26 cellular contexts compared by ENCODE assay signal in genomic region chr17:57436565-57436964, GRCh38.
DNase-seq lines count a peak whose midpoint lies in the region; ATAC-seq and TF ChIP-seq lines count a peak whose summit lies in the region.
"Had no signal": no experiment of that assay in that cellular context is flagged by ENCODE, and none has a peak within 500 bp of the region (broad histone marks: within the 10 kb centered on the region; RNA-seq: fewer than 3 reads in every experiment).

No MANE protein-coding gene starts in this region.

- no peaks in the 10 kb centered on the region for H3K79me1 ChIP-seq in H9 (ENCODE audit: insufficient read depth, low read depth, low read length, poor library complexity, severe bottlenecking)

- no peak overlapping the region for H2AK5ac ChIP-seq in H9 (ENCODE audit: insufficient read length, low read length)

- H3K14ac ChIP-seq in H9 (ENCODE audit: insufficient read depth, low read length), result no peak overlapping the region

- peaks cover 23% of the 10 kb centered on the region for H3K4me1 ChIP-seq in CD4-positive, CD25-positive, alpha-beta regulatory T cell (ENCODE audit: control insufficient read depth, insufficient read depth, low read length, poor library complexity, severe bottlenecking)
- H3K4me1 ChIP-seq in DND-41 (ENCODE audit: insufficient read depth, low read length) (peaks cover 100% of the 10 kb centered on the region), neural progenitor cell (peaks cover 45% of the 10 kb centered on the region), H9 (ENCODE audit: insufficient read depth, low read length) (peaks cover 14% of the 10 kb centered on the region)

- no peak overlapping the region for H3T11ph ChIP-seq in H9 (ENCODE audit: low read length)

- no peaks in the 10 kb centered on the region for H4K20me1 ChIP-seq in DND-41 (ENCODE audit: insufficient read depth, low read length)
- H4K20me1 ChIP-seq in neural progenitor cell (ENCODE audit: low read depth), result peaks cover 59% of the 10 kb centered on the region
- no peaks in the 10 kb centered on the region for H4K20me1 ChIP-seq in H9 (ENCODE audit: control insufficient read depth, insufficient read depth, insufficient read length)

- no peak overlapping the region for H2BK20ac ChIP-seq in H9 (ENCODE audit: low read depth, low read length, poor library complexity, severe bottlenecking)

- TF ChIP-seq CTCF in DND-41 (IDR thresholded peaks at IDR 0.05; ENCODE audit: borderline replicate concordance, extremely low read depth, low read length, poor library complexity, severe bottlenecking), result no peak
- no peak for TF ChIP-seq CTCF in VCaP (conservative IDR thresholded peaks at IDR 0.05)
- no peak for TF ChIP-seq CTCF in neural progenitor cell (IDR thresholded peaks at IDR 0.05)
- TF ChIP-seq CTCF in H9 (conservative IDR thresholded peaks at IDR 0.05), result no peak

- no peaks in the 10 kb centered on the region for H3K9me3 ChIP-seq in CD4-positive, CD25-positive, alpha-beta regulatory T cell (ENCODE audit: control insufficient read depth in 2 of 2, low read length in 2 of 2)
- no peaks in the 10 kb centered on the region for H3K9me3 ChIP-seq in DND-41 (ENCODE audit: insufficient read depth, low read length, severe bottlenecking)
- no peaks in the 10 kb centered on the region for H3K9me3 ChIP-seq in neural progenitor cell (ENCODE audit: low read depth)
- no peaks in the 10 kb centered on the region for H3K9me3 ChIP-seq in H9 (ENCODE audit: control insufficient read depth, low read depth, low read length)
- H3K9me3 ChIP-seq: heart left ventricle, left lung, tibial artery had no signal

- H3K9ac ChIP-seq in DND-41 (ENCODE audit: low read depth, low read length) (peak overlapping the region; percentile 68), neural progenitor cell (no peak overlapping the region), H9 (ENCODE audit: extremely low read depth, insufficient read length, low read length) (no peak overlapping the region)
- H3K9ac ChIP-seq: GM23248 had no signal

- H3K23ac ChIP-seq in H9 (ENCODE audit: insufficient read length, low read depth, low read length), result no peak overlapping the region

- no peaks in the 10 kb centered on the region for H3K23me2 ChIP-seq in H9 (ENCODE audit: insufficient read length, low read depth, low read length, poor library complexity, severe bottlenecking)

- H3K4me3 ChIP-seq in CD4-positive, CD25-positive, alpha-beta regulatory T cell (ENCODE audit: low read depth, low read length), result no peak overlapping the region
- peak overlapping the region in 1 of 2 experiments; percentile 21; a peak in 1 of 4 replicates for H3K4me3 ChIP-seq in DND-41 (ENCODE audit: low read depth in 1 of 2, low read length in 2 of 2)
- no peak overlapping the region for H3K4me3 ChIP-seq in neural progenitor cell
- H3K4me3 ChIP-seq: GM23248, heart left ventricle, left lung, SK-N-MC, tibial artery had no signal

- no peak overlapping the region for H4K8ac ChIP-seq in H9 (replicated peaks; ENCODE audit: insufficient read length, low read depth, low read length)

- H3K36me3 Mint-ChIP-seq in CD4-positive, CD25-positive, alpha-beta regulatory T cell, result peaks cover 22% of the 10 kb centered on the region
- peaks cover 26% of the 10 kb centered on the region for H3K36me3 Mint-ChIP-seq in neural progenitor cell
- H3K36me3 Mint-ChIP-seq in H9 (ENCODE audit: insufficient read depth in 1 of 3, low read depth in 3 of 3), result no peaks in the 10 kb centered on the region
- H3K36me3 Mint-ChIP-seq: natural killer cell treated with Interleukin-12 subunit alpha and Interleukin-12 subunit beta and Interleukin-15 and Interleukin-18, amount 100 ng/mL, for 72 hours had no signal

- DNase-seq in CD4-positive, CD25-positive, alpha-beta regulatory T cell, result no peak
- DNase-seq in DND-41 (peak; percentile 43), neural progenitor cell (ENCODE audit: low spot score) (no peak), H9 (no peak), HuH-7.5 (ENCODE audit: low spot score) (no peak)
- no peak for DNase-seq in activated CD4-positive, alpha-beta T cell treated with anti-CD3 and anti-CD28 coated beads, Interleukin-2, amount 50 U/mL, for 1 hour
- DNase-seq: activated CD4-positive, CD25-positive, alpha-beta regulatory T cell; activated CD8-positive, alpha-beta T cell treated with anti-CD3 and anti-CD28 coated beads, Interleukin-2, amount 10 ng/mL, durations not matched to agents 7 days and 5 days; activated naive CD4-positive, alpha-beta T cell treated with anti-CD3 and anti-CD28 coated beads for 36 hours; AML-193; central memory CD4-positive, alpha-beta T cell; GM23248; heart left ventricle; Kasumi-1; left lung; NCI-H1092 treated with DMSO at 0.1 percent for 48 hours; NCI-H510A treated with DMSO at 0.1 percent for 48 hours; NK-92 treated with Interleukin-12 subunit alpha and Interleukin-12 subunit beta, amount 100 ng/mL, for 24 hours; posterior cingulate gyrus; stimulated activated CD4-positive, alpha-beta T cell treated with anti-CD3 and anti-CD28 coated beads, Interleukin-1b, Interleukin-23, amount 100 ng/mL, for 48 hours; stimulated activated naive CD4-positive, alpha-beta T cell; T1000; tibial artery had no signal

- H3K9me3 Mint-ChIP-seq in CD4-positive, CD25-positive, alpha-beta regulatory T cell, result no peaks in the 10 kb centered on the region
- no peaks in the 10 kb centered on the region for H3K9me3 Mint-ChIP-seq in neural progenitor cell
- no peaks in the 10 kb centered on the region for H3K9me3 Mint-ChIP-seq in H9
- H3K9me3 Mint-ChIP-seq: activated naive CD4-positive, alpha-beta T cell treated with anti-CD3 and anti-CD28 coated beads for 36 hours; natural killer cell treated with Interleukin-12 subunit alpha and Interleukin-12 subunit beta and Interleukin-15 and Interleukin-18, amount 100 ng/mL, for 72 hours had no signal

- no peak for ATAC-seq in CD4-positive, CD25-positive, alpha-beta regulatory T cell (ENCODE audit: low read depth in 2 of 2)
- ATAC-seq in DND-41 (ENCODE audit: insufficient read depth, low read depth), result no peak
- ATAC-seq: activated CD8-positive, alpha-beta T cell treated with anti-CD3 and anti-CD28 coated beads, Interleukin-2, amount 10 ng/mL, durations not matched to agents 7 days and 5 days; heart left ventricle; left lung; natural killer cell treated with Interleukin-12 subunit alpha and Interleukin-12 subunit beta and Interleukin-15 and Interleukin-18, amount 100 ng/mL, for 72 hours had no signal

- peaks cover 9% of the 10 kb centered on the region for H3F3A ChIP-seq in neural progenitor cell (ENCODE audit: low read depth)

- H3K27me3 ChIP-seq in CD4-positive, CD25-positive, alpha-beta regulatory T cell (ENCODE audit: control insufficient read depth, insufficient read depth, low read length), result no peaks in the 10 kb centered on the region
- no peaks in the 10 kb centered on the region for H3K27me3 ChIP-seq in DND-41 (ENCODE audit: insufficient read depth, low read length, poor library complexity)
- H3K27me3 ChIP-seq in neural progenitor cell, result no peaks in the 10 kb centered on the region
- no peaks in the 10 kb centered on the region for H3K27me3 ChIP-seq in H9 (ENCODE audit: insufficient read depth, low read length)
- H3K27me3 ChIP-seq: heart left ventricle, left lung, tibial artery had no signal

- H3K4me2 ChIP-seq in DND-41 (ENCODE audit: insufficient read depth, low read length) (peak overlapping the region; percentile 49; the same call in 1 of the 2 replicates), neural progenitor cell (no peak overlapping the region), H9 (ENCODE audit: insufficient read depth, insufficient read length, low read length) (no peak overlapping the region)

- no peak overlapping the region for H2BK15ac ChIP-seq in H9 (ENCODE audit: low read depth, low read length)

- no peak overlapping the region for H3K56ac ChIP-seq in H9 (ENCODE audit: insufficient read length, low read depth, low read length)

- H4K91ac ChIP-seq in H9 (ENCODE audit: insufficient read length, low read depth, low read length), result no peak overlapping the region

- H3K79me2 ChIP-seq in DND-41 (ENCODE audit: insufficient read depth, low read length) (peaks cover 89% of the 10 kb centered on the region), neural progenitor cell (ENCODE audit: low read depth) (peaks cover 100% of the 10 kb centered on the region), H9 (ENCODE audit: insufficient read depth, low read length) (no peaks in the 10 kb centered on the region; the same call in 1 of the 2 replicates)

- no peak overlapping the region for H2BK12ac ChIP-seq in H9 (ENCODE audit: insufficient read length, low read depth, low read length)

- peaks cover 8% of the 10 kb centered on the region for H3K36me3 ChIP-seq in CD4-positive, CD25-positive, alpha-beta regulatory T cell (ENCODE audit: control insufficient read depth, insufficient read depth, low read length)
- peaks cover 29% of the 10 kb centered on the region for H3K36me3 ChIP-seq in DND-41 (ENCODE audit: insufficient read depth, low read length)
- H3K36me3 ChIP-seq in neural progenitor cell, result no peaks in the 10 kb centered on the region
- H3K36me3 ChIP-seq: heart left ventricle, left lung, tibial artery had no signal

- peak overlapping the region in 1 of 4 donors; percentile 3 for H3K4me3 Mint-ChIP-seq in CD4-positive, CD25-positive, alpha-beta regulatory T cell
- H3K4me3 Mint-ChIP-seq in neural progenitor cell (no peak overlapping the region), H9 (no peak overlapping the region)
- H3K4me3 Mint-ChIP-seq: activated CD8-positive, alpha-beta T cell treated with anti-CD3 and anti-CD28 coated beads, Interleukin-2, amount 10 ng/mL, durations not matched to agents 7 days and 5 days; activated naive CD4-positive, alpha-beta T cell treated with anti-CD3 and anti-CD28 coated beads for 36 hours; natural killer cell treated with Interleukin-12 subunit alpha and Interleukin-12 subunit beta and Interleukin-15 and Interleukin-18, amount 100 ng/mL, for 72 hours had no signal

- H3K4ac ChIP-seq in H9 (ENCODE audit: low read depth, low read length), result no peak overlapping the region

- peaks cover 30 to 73% (median 50%) of the 10 kb centered on the region in 4 donors for H3K4me1 Mint-ChIP-seq in CD4-positive, CD25-positive, alpha-beta regulatory T cell
- H3K4me1 Mint-ChIP-seq in neural progenitor cell (peaks cover 76% of the 10 kb centered on the region), H9 (peaks cover 36 to 45% of the 10 kb centered on the region in 2 experiments)

- no peak overlapping the region for H3K18ac ChIP-seq in H9 (ENCODE audit: insufficient read length, low read depth, low read length)

- no peak overlapping the region for H3K27ac ChIP-seq in CD4-positive, CD25-positive, alpha-beta regulatory T cell (ENCODE audit: insufficient read depth, low read length, poor library complexity, severe bottlenecking)
- H3K27ac ChIP-seq in DND-41 (ENCODE audit: low read length), result peak overlapping the region; percentile 97
- peak overlapping the region; percentile 61 for H3K27ac ChIP-seq in VCaP
- H3K27ac ChIP-seq in neural progenitor cell, result no peak overlapping the region
- no peak overlapping the region for H3K27ac ChIP-seq in H9 (ENCODE audit: insufficient read length, low read depth, low read length)
- H3K27ac ChIP-seq: GM23248, heart left ventricle, left lung, SK-N-MC, tibial artery had no signal

- H2BK5ac ChIP-seq in H9 (ENCODE audit: insufficient read length, low read length), result no peak overlapping the region

- peak overlapping the region in 2 of 3 donors; percentile 7 to 74 for H3K27ac Mint-ChIP-seq in CD4-positive, CD25-positive, alpha-beta regulatory T cell
- H3K27ac Mint-ChIP-seq in neural progenitor cell (peak overlapping the region; percentile 62), H9 (peak overlapping the region in 1 of 3 experiments; percentile 3; a peak in 1 of 7 replicates)
- H3K27ac Mint-ChIP-seq: activated CD8-positive, alpha-beta T cell treated with anti-CD3 and anti-CD28 coated beads, Interleukin-2, amount 10 ng/mL, durations not matched to agents 7 days and 5 days; activated naive CD4-positive, alpha-beta T cell treated with anti-CD3 and anti-CD28 coated beads for 36 hours; natural killer cell treated with Interleukin-12 subunit alpha and Interleukin-12 subunit beta and Interleukin-15 and Interleukin-18, amount 100 ng/mL, for 72 hours had no signal

- no peaks in the 10 kb centered on the region for H3K27me3 Mint-ChIP-seq in CD4-positive, CD25-positive, alpha-beta regulatory T cell
- H3K27me3 Mint-ChIP-seq in neural progenitor cell (ENCODE audit: insufficient read depth, low read depth), result no peaks in the 10 kb centered on the region
- H3K27me3 Mint-ChIP-seq in H9 (ENCODE audit: low read depth), result no peaks in the 10 kb centered on the region

- H2BK120ac ChIP-seq in H9 (ENCODE audit: low read depth, low read length, poor library complexity, severe bottlenecking), result no peak overlapping the region

- no peak overlapping the region for H4K5ac ChIP-seq in H9 (ENCODE audit: insufficient read length, low read depth, low read length)

- WGBS in H9 (ENCODE audit: extremely low coverage, insufficient read length, low lambda C conversion rate), result no CpG with 5 or more reads among the region's 4 CpGs

- no peak overlapping the region for H2AFZ ChIP-seq in DND-41 (ENCODE audit: low read depth, low read length)
- H2AFZ ChIP-seq in neural progenitor cell (replicated peaks), result no peak overlapping the region
- H2AFZ ChIP-seq in H9 (ENCODE audit: low read length), result no peak overlapping the region
- H2AFZ ChIP-seq: GM23248 had no signal

Comparison
In these comparisons a context has a peak if more than half of its experiments do, and no peak if none do; other contexts are left out.
1. H3K27ac ChIP-seq: peak in DND-41 (single experiment) and VCaP (single experiment); none in CD4-positive, CD25-positive, alpha-beta regulatory T cell (single experiment), neural progenitor cell (single experiment) and H9 (single experiment).